Comparison of ENCODE assay signal across 9 cellular contexts in genomic region chr17:77182205-77182604, GRCh38. TPM values are rescaled to one million over a fixed set of nuclear protein-coding genes. Genes with fewer than 3 reads are reported as not detected.
DNase-seq lines count a peak whose midpoint lies in the region; ATAC-seq and TF ChIP-seq lines count a peak whose summit lies in the region.
"Had no signal": no experiment of that assay in that cellular context is flagged by ENCODE, and none has a peak within 500 bp of the region (broad histone marks: within the 10 kb centered on the region; RNA-seq: fewer than 3 reads in every experiment).

No MANE protein-coding gene starts in this region.

- no peak overlapping the region for H3K27ac ChIP-seq in PC-3 (ENCODE audit: low read length)
- H3K27ac ChIP-seq in effector memory CD4-positive, alpha-beta T cell (ENCODE audit: insufficient read depth, low read length, poor library complexity, severe bottlenecking) = peak overlapping the region; percentile 23
- peak overlapping the region; percentile 70 for H3K27ac ChIP-seq in subcutaneous abdominal adipose tissue (ENCODE audit: low read depth, low read length)

- H3K27me3 ChIP-seq in PC-3 (ENCODE audit: low read length) = no peaks in the 10 kb centered on the region
- no peaks in the 10 kb centered on the region for H3K27me3 ChIP-seq in effector memory CD4-positive, alpha-beta T cell (replicated peaks; ENCODE audit: control insufficient read depth, insufficient read depth, low read length, poor library complexity, severe bottlenecking)
- no peaks in the 10 kb centered on the region for H3K27me3 ChIP-seq in subcutaneous abdominal adipose tissue (ENCODE audit: control insufficient read depth in 5 of 5, insufficient read depth in 4 of 5, low read length in 5 of 5)

- H3K4me3 Mint-ChIP-seq in activated T-cell treated with anti-CD3 and anti-CD28 coated beads, Interleukin-2, amount 50 U/mL, for 72 hours = peak overlapping the region; percentile 77 to 83

- TF ChIP-seq CTCF in PC-3 (conservative IDR thresholded peaks at IDR 0.05; ENCODE audit: low read depth, low read length) = no peak

- intact Hi-C loops in PC-3 (cut with micrococcal nuclease) = no loop called here
- intact Hi-C loops in left colon (cut with DNase I, micrococcal nuclease) = no loop called here

- H3K4me1 Mint-ChIP-seq in activated T-cell treated with anti-CD3 and anti-CD28 coated beads, Interleukin-2, amount 50 U/mL, for 72 hours (ENCODE audit: low read depth) = peaks cover 6% of the 10 kb centered on the region

- H3K4me1 ChIP-seq in PC-3 (ENCODE audit: insufficient read depth, low read length) (no peaks in the 10 kb centered on the region; the same call in 1 of the 2 replicates), subcutaneous abdominal adipose tissue (ENCODE audit: control insufficient read depth in 5 of 5, insufficient read depth in 5 of 5, low read length in 5 of 5) (peaks cover 7 to 83% (median 22%) of the 10 kb centered on the region in 5 donors)
- peaks cover 20% of the 10 kb centered on the region for H3K4me1 ChIP-seq in effector memory CD4-positive, alpha-beta T cell (ENCODE audit: control insufficient read depth, insufficient read depth, low read length, poor library complexity, severe bottlenecking)

- no peak overlapping the region for H2AFZ ChIP-seq in PC-3 (ENCODE audit: low read length)

- no peak overlapping the region for H3K4me2 ChIP-seq in PC-3 (ENCODE audit: low read length)

- H3K4me3 ChIP-seq in PC-3 (ENCODE audit: low read length) (no peak overlapping the region), subcutaneous abdominal adipose tissue (ENCODE audit: low read depth in 1 of 5, low read length in 5 of 5) (no peak overlapping the region)
- peak overlapping the region; percentile 6 for H3K4me3 ChIP-seq in effector memory CD4-positive, alpha-beta T cell (ENCODE audit: insufficient read depth, low read depth, low read length, poor library complexity, severe bottlenecking)

- H3K79me2 ChIP-seq in PC-3 (ENCODE audit: low read length) = peaks cover 98% of the 10 kb centered on the region

- H3K36me3 ChIP-seq in PC-3 (ENCODE audit: low read depth, low read length) (peaks cover 3% of the 10 kb centered on the region; the same call in 1 of the 2 replicates), subcutaneous abdominal adipose tissue (ENCODE audit: control insufficient read depth in 5 of 5, insufficient read depth in 5 of 5, low read length in 5 of 5) (peaks cover 0 to 6% (median 4%) of the 10 kb centered on the region in 5 donors)
- no peaks in the 10 kb centered on the region for H3K36me3 ChIP-seq in effector memory CD4-positive, alpha-beta T cell (ENCODE audit: control insufficient read depth, insufficient read depth, low read length)

- POLR2A ChIA-PET in PC-3 (lab: Charles Lee; ENCODE audit: unreplicated experiment) = interaction anchor here (0.7 kb wide), 1 partner anchor 137 kb away, joined by 3 read pairs; no protein-coding TSS in a partner anchor

- H3K9ac ChIP-seq in PC-3 (ENCODE audit: low read length) (no peak overlapping the region), subcutaneous abdominal adipose tissue (ENCODE audit: low read length in 5 of 5) (peak overlapping the region in 1 of 5 donors; percentile 39)

- no TSS peak for BruUV-seq in PC-3 (replicated peaks; lab: Mats Ljungman, UMichigan)

- DNase-seq in activated T-cell treated with anti-CD3 and anti-CD28 coated beads, Interleukin-2, amount 50 U/mL, for 72 hours = no peak
- DNase-seq in activated T-cell treated with anti-CD3 and anti-CD28 coated beads for 4 hours = no peak
- DNase-seq in PC-3 = no peak
- no peak for DNase-seq in effector memory CD4-positive, alpha-beta T cell
- DNase-seq in left colon = no peak
- no peak for DNase-seq in stimulated activated CD4-positive, alpha-beta T cell treated with anti-CD3 and anti-CD28 coated beads, Interleukin-4, amount 100 ng/mL, for 24 hours
- DNase-seq: SHP77 had no signal

- CTCF ChIA-PET in PC-3 (lab: Charles Lee) = no interaction called here

- no peaks in the 10 kb centered on the region for H4K20me1 ChIP-seq in PC-3 (ENCODE audit: low read length)

- H3K9me3 Mint-ChIP-seq in activated T-cell treated with anti-CD3 and anti-CD28 coated beads, Interleukin-2, amount 50 U/mL, for 72 hours = no peaks in the 10 kb centered on the region

- H3K9me2 ChIP-seq in PC-3 (replicated peaks; ENCODE audit: low read length) = no peaks in the 10 kb centered on the region

- H3F3A ChIP-seq in PC-3 (ENCODE audit: low read length, unreplicated experiment) = no peaks in the 10 kb centered on the region

- H3K9me3 ChIP-seq in PC-3 (ENCODE audit: low read length) (no peaks in the 10 kb centered on the region), subcutaneous abdominal adipose tissue (ENCODE audit: control insufficient read depth in 5 of 5, low read length in 5 of 5) (no peaks in the 10 kb centered on the region)
- H3K9me3 ChIP-seq in effector memory CD4-positive, alpha-beta T cell (ENCODE audit: control insufficient read depth, low read length) = no peaks in the 10 kb centered on the region

- peaks cover 0 to 9% of the 10 kb centered on the region in 2 donors for H3K36me3 Mint-ChIP-seq in activated T-cell treated with anti-CD3 and anti-CD28 coated beads, Interleukin-2, amount 50 U/mL, for 72 hours (ENCODE audit: insufficient read depth in 2 of 2)

- H3K27ac Mint-ChIP-seq in activated T-cell treated with anti-CD3 and anti-CD28 coated beads, Interleukin-2, amount 50 U/mL, for 72 hours = peak overlapping the region; percentile 86

- peak in 1 of 2 donors; percentile 41 for ATAC-seq in activated T-cell treated with anti-CD3 and anti-CD28 coated beads, Interleukin-2, amount 50 U/mL, for 72 hours (replicated peaks in 1 of 2)
- peak; percentile 48 for ATAC-seq in PC-3
- ATAC-seq in GM21390 (IDR thresholded peaks at IDR 0.05; ENCODE audit: unreplicated experiment) = no peak
- ATAC-seq in left colon = no peak

- H3K27me3 Mint-ChIP-seq in activated T-cell treated with anti-CD3 and anti-CD28 coated beads, Interleukin-2, amount 50 U/mL, for 72 hours (ENCODE audit: low read depth) = no peaks in the 10 kb centered on the region

RNA-seq across cellular contexts. Expression of gene SEC14L1, which starts 41.4 kb away (rescaled TPM):
- total RNA-seq in activated T-cell treated with anti-CD3 and anti-CD28 coated beads, Interleukin-2, amount 50 U/mL, for 72 hours = 100 to 1,000 TPM; 175 to 204 TPM
- total RNA-seq in PC-3 (2014; rRNA removed) (39.8 and 50.9 TPM in 2 replicates), left colon (10 to 100 TPM; 30.4 to 48.2 TPM)
